ENCODE assay signal across 19 cellular contexts in genomic region chr14:54594531-54594930, GRCh38. TPM values are rescaled to one million over a fixed set of nuclear protein-coding genes. Genes with fewer than 3 reads are reported as not detected.
DNase-seq lines count a peak whose midpoint lies in the region; ATAC-seq, FAIRE-seq and TF ChIP-seq lines count a peak whose summit lies in the region.
"Had no signal": no experiment of that assay in that cellular context is flagged by ENCODE, and none has a peak within 500 bp of the region (broad histone marks: within the 10 kb centered on the region; RNA-seq: fewer than 3 reads in every experiment).

No MANE protein-coding gene starts in this region.

- dilution Hi-C loops in keratinocyte (cut with MboI; ENCODE audit: extremely low pct_ligation_motif_present, low sequenced_read_pairs): no loop called here

- H3K4me3 ChIP-seq in AG10803 (ENCODE audit: low read length) (no peak overlapping the region), HEK293 (ENCODE audit: low read depth, low read length) (no peak overlapping the region), adipocyte (ENCODE audit: low read length) (no peak overlapping the region), keratinocyte (ENCODE audit: control insufficient read depth in 2 of 3, extremely low read depth in 1 of 3, insufficient read depth in 2 of 3, low read depth in 1 of 3, low read length in 3 of 3) (peak overlapping the region in 2 of 3 experiments; percentile 60 to 65)

- H3K4me2 ChIP-seq in keratinocyte (ENCODE audit: control insufficient read depth, extremely low read depth, insufficient read depth, low read depth, low read length): peak overlapping the region; percentile 86

- intact Hi-C loops in CD4-positive, alpha-beta T cell (cut with DNase I, micrococcal nuclease): no loop called here

- CTCF ChIA-PET in HEK293 (lab: Yijun Ruan, JAX): no interaction called here
- CTCF ChIA-PET in CD4-positive, alpha-beta T cell (lab: Charles Lee): no interaction called here

- H3K36me3 Mint-ChIP-seq in CD4-positive, alpha-beta T cell (ENCODE audit: low read depth): no peaks in the 10 kb centered on the region
- no peaks in the 10 kb centered on the region for H3K36me3 Mint-ChIP-seq in T-helper 2 cell treated with Interferon-gamma antibody and Interleukin-4, amounts not matched to agents 5 μg/mL and 100 μg/mL, for 36 hours (ENCODE audit: low read depth)
- H3K36me3 Mint-ChIP-seq: CD4-positive, alpha-beta memory T cell had no signal

- H2AFZ ChIP-seq in keratinocyte (ENCODE audit: control insufficient read depth, low read length): no peak overlapping the region

- H4K20me1 ChIP-seq in keratinocyte (ENCODE audit: control insufficient read depth, extremely low read depth, insufficient read depth, low read length): peaks cover 9% of the 10 kb centered on the region

- H3K9me1 ChIP-seq in keratinocyte (ENCODE audit: control insufficient read depth, extremely low read depth, insufficient read depth, low read length): peaks cover 6% of the 10 kb centered on the region

- POLR2A ChIA-PET in HEK293 (lab: Yijun Ruan, JAX): interaction anchor here (0.6 kb wide), 1 partner anchor 12 kb away, joined by 3 read pairs; no protein-coding TSS in a partner anchor
- POLR2A ChIA-PET in CD4-positive, alpha-beta T cell (lab: Charles Lee): no interaction called here

- H3K9me3 ChIP-seq in HEK293 (ENCODE audit: control insufficient read depth, insufficient read depth, low read depth, low read length) (no peaks in the 10 kb centered on the region), adipocyte (ENCODE audit: control insufficient read depth, low read length) (no peaks in the 10 kb centered on the region), keratinocyte (ENCODE audit: control insufficient read depth, low read depth, low read length) (no peaks in the 10 kb centered on the region)
- H3K9me3 ChIP-seq in CD4-positive, alpha-beta T cell (ENCODE audit: control insufficient read depth, low read length): no peaks in the 10 kb centered on the region
- H3K9me3 ChIP-seq: BE2C had no signal

- no peaks in the 10 kb centered on the region for H3K36me3 ChIP-seq in HEK293 (ENCODE audit: control insufficient read depth in 2 of 2, insufficient read depth in 1 of 2, low read length in 2 of 2)
- no peaks in the 10 kb centered on the region for H3K36me3 ChIP-seq in adipocyte (ENCODE audit: control insufficient read depth, insufficient read depth, low read length, severe bottlenecking)
- H3K36me3 ChIP-seq in keratinocyte (ENCODE audit: control insufficient read depth in 2 of 2, extremely low read depth in 1 of 2, insufficient read depth in 2 of 2, low read length in 2 of 2): peaks cover 0 to 1% of the 10 kb centered on the region in 2 experiments
- H3K36me3 ChIP-seq: BE2C had no signal

- peaks cover 10% of the 10 kb centered on the region for H3K27me3 Mint-ChIP-seq in CD4-positive, alpha-beta T cell
- H3K27me3 Mint-ChIP-seq in T-helper 2 cell treated with Interferon-gamma antibody and Interleukin-4, amounts not matched to agents 5 μg/mL and 100 μg/mL, for 36 hours (ENCODE audit: low read depth): peaks cover 23% of the 10 kb centered on the region

- no peaks in the 10 kb centered on the region for H3K27me3 ChIP-seq in adipocyte (replicated peaks; ENCODE audit: control insufficient read depth, insufficient read depth, low read length)
- H3K27me3 ChIP-seq in keratinocyte (ENCODE audit: control insufficient read depth, extremely low read depth, insufficient read depth, low read length): no peaks in the 10 kb centered on the region
- no peaks in the 10 kb centered on the region for H3K27me3 ChIP-seq in CD4-positive, alpha-beta T cell (ENCODE audit: control insufficient read depth, insufficient read depth, low read length)

- DNase-seq in AG10803 (ENCODE audit: low read depth): peak; percentile 57
- DNase-seq in adipocyte (ENCODE audit: low read depth): peak; percentile 7
- no peak for DNase-seq in keratinocyte (ENCODE audit: low read depth, low spot score)
- DNase-seq in 8988T: no peak
- DNase-seq in activated T-cell treated with anti-CD3 and anti-CD28 coated beads, Interleukin-2, amount 50 U/mL, for 1 hour: no peak
- no peak for DNase-seq in CD4-positive, alpha-beta T cell
- DNase-seq in T-helper 2 cell treated with Interferon-gamma antibody and Interleukin-4, amounts not matched to agents 5 μg/mL and 100 μg/mL, for 36 hours (ENCODE audit: low spot score): no peak
- DNase-seq: BE2C; Calu3; CD4-positive, alpha-beta memory T cell; DMS79 treated with DMSO at 0.1 percent for 48 hours; H9; NCI-H146; NCI-H2081 treated with DMSO at 0.1 percent for 48 hours; NCI-H524; Right ventricle myocardium superior had no signal

- no peak for ATAC-seq in CD4-positive, alpha-beta T cell (ENCODE audit: poor library complexity)

- H3K27ac ChIP-seq in HEK293 (ENCODE audit: extremely low read depth, low read depth, low read length) (no peak overlapping the region), keratinocyte (ENCODE audit: control insufficient read depth, insufficient read depth, low read length) (peak overlapping the region; percentile 82)
- no peak overlapping the region for H3K27ac ChIP-seq in CD4-positive, alpha-beta T cell (ENCODE audit: low read depth, low read length)
- H3K27ac ChIP-seq: HL-60 had no signal

- no peak overlapping the region for H3K4me3 Mint-ChIP-seq in CD4-positive, alpha-beta T cell
- H3K4me3 Mint-ChIP-seq in T-helper 2 cell treated with Interferon-gamma antibody and Interleukin-4, amounts not matched to agents 5 μg/mL and 100 μg/mL, for 36 hours: no peak overlapping the region
- H3K4me3 Mint-ChIP-seq: CD4-positive, alpha-beta memory T cell; H9 had no signal

- H3K9ac ChIP-seq in adipocyte (ENCODE audit: low read length) (no peak overlapping the region), keratinocyte (ENCODE audit: control insufficient read depth, extremely low read depth, insufficient read depth, low read length) (no peak overlapping the region)

- H3K27ac Mint-ChIP-seq in CD4-positive, alpha-beta T cell: no peak overlapping the region
- no peak overlapping the region for H3K27ac Mint-ChIP-seq in T-helper 2 cell treated with Interferon-gamma antibody and Interleukin-4, amounts not matched to agents 5 μg/mL and 100 μg/mL, for 36 hours
- H3K27ac Mint-ChIP-seq: CD4-positive, alpha-beta memory T cell; H9 had no signal

- no peak for FAIRE-seq in keratinocyte (lab: Jason Lieb, UNC)
- FAIRE-seq: GM12892 had no signal

- no peaks in the 10 kb centered on the region for H3K4me1 Mint-ChIP-seq in CD4-positive, alpha-beta T cell (ENCODE audit: low read depth)
- H3K4me1 Mint-ChIP-seq in T-helper 2 cell treated with Interferon-gamma antibody and Interleukin-4, amounts not matched to agents 5 μg/mL and 100 μg/mL, for 36 hours (ENCODE audit: low read depth): peaks cover 9% of the 10 kb centered on the region

- H3K79me2 ChIP-seq in keratinocyte (ENCODE audit: control insufficient read depth, insufficient read depth, low read length): peaks cover 59% of the 10 kb centered on the region

- no peak for TF ChIP-seq CTCF in AG10803 (conservative IDR thresholded peaks at IDR 0.05; ENCODE audit: low read length)
- no peak for TF ChIP-seq CTCF in HEK293 (tag by site-specific recombination; IDR thresholded peaks at IDR 0.05)
- no peak for TF ChIP-seq CTCF in keratinocyte (optimal IDR thresholded peaks at IDR 0.05 in 1 of 3, IDR thresholded peaks at IDR 0.05 in 1 of 3, conservative IDR thresholded peaks at IDR 0.05 in 1 of 3; ENCODE audit: extremely low read depth in 1 of 3, insufficient read depth in 2 of 3, low read length in 3 of 3)
- TF ChIP-seq CTCF in CD4-positive, alpha-beta T cell (IDR thresholded peaks at IDR 0.05): no peak

- no peaks in the 10 kb centered on the region for H3K9me3 Mint-ChIP-seq in CD4-positive, alpha-beta T cell
- H3K9me3 Mint-ChIP-seq in T-helper 2 cell treated with Interferon-gamma antibody and Interleukin-4, amounts not matched to agents 5 μg/mL and 100 μg/mL, for 36 hours: no peaks in the 10 kb centered on the region
- H3K9me3 Mint-ChIP-seq: CD4-positive, alpha-beta memory T cell; H9 had no signal

- peaks cover 21% of the 10 kb centered on the region for H3K4me1 ChIP-seq in HEK293 (ENCODE audit: control insufficient read depth, insufficient read depth, low read length)
- H3K4me1 ChIP-seq in adipocyte (ENCODE audit: control insufficient read depth, insufficient read depth, low read length): peaks cover 48% of the 10 kb centered on the region
- peaks cover 57% of the 10 kb centered on the region for H3K4me1 ChIP-seq in keratinocyte (ENCODE audit: control insufficient read depth, extremely low read depth, insufficient read depth, low read length)
- H3K4me1 ChIP-seq: BE2C had no signal

TF ChIP-seq in HEK293, 187 proteins besides CTCF, POLR2A, EP300 and RAD21:
- no peak for TF ChIP-seq FEZF1 (tag by site-specific recombination; IDR thresholded peaks at IDR 0.05)
- peak; percentile 49; the same call in 1 of the 2 replicates for TF ChIP-seq SP7 (tag by site-specific recombination; IDR thresholded peaks at IDR 0.05)

RNA-seq across cellular contexts. Expression of gene SAMD4A, which starts 27.6 kb away (rescaled TPM):
- polyA plus RNA-seq in keratinocyte: 10.5 to 16.2 TPM (median 11.3 TPM) in 3 replicates
- polyA plus RNA-seq in keratinocyte (2011; ENCODE audit: low read depth): 10.2 TPM
- 16.9 and 18.0 TPM in 2 replicates for polyA plus RNA-seq in keratinocyte (2011; cell fraction: cytosol; rRNA removed)
- 66.2 and 90.8 TPM in 2 replicates for polyA plus RNA-seq in keratinocyte (2011; cell fraction: nucleus; rRNA removed)
- 11.9 and 20.4 TPM in 2 replicates for polyA plus RNA-seq in keratinocyte (2012; ENCODE audit: low replicate concordance)
- 33.7 to 69.4 TPM (median 42.7 TPM) in 3 replicates for polyA minus RNA-seq in keratinocyte
- polyA minus RNA-seq in keratinocyte (2011; cell fraction: cytosol; rRNA and poly(A)+ RNA removed): 30.1 TPM
- polyA minus RNA-seq in keratinocyte (2011; cell fraction: nucleus; rRNA and poly(A)+ RNA removed): 65.0 and 134 TPM in 2 replicates
- total RNA-seq in CD4-positive, alpha-beta T cell: 1 to 10 TPM; 1.9 to 2.3 TPM

Comparison
In these comparisons a context has a peak if more than half of its experiments do, and no peak if none do; other contexts are left out.
1. DNase-seq: peak in AG10803 (single experiment) and adipocyte (single experiment); none in keratinocyte (single experiment), 8988T (single experiment), activated T-cell treated with anti-CD3 and anti-CD28 coated beads, Interleukin-2, amount 50 U/mL, for 1 hour (single experiment), CD4-positive, alpha-beta T cell (0 of 10) and T-helper 2 cell treated with Interferon-gamma antibody and Interleukin-4, amounts not matched to agents 5 μg/mL and 100 μg/mL, for 36 hours (single experiment).
2. H3K4me3 ChIP-seq: peak in keratinocyte (2 of 3); none in AG10803 (single experiment), HEK293 (single experiment) and adipocyte (single experiment).